Comparison of ENCODE assay signal across 27 cellular contexts in genomic region chr19:35314031-35314430, GRCh38. TPM values are rescaled to one million over a fixed set of nuclear protein-coding genes. Genes with fewer than 3 reads are reported as not detected.
A peak's percentile ranks its signal among the peaks of the same experiment; 100 is the strongest.
DNase-seq lines count a peak whose midpoint lies in the region; ATAC-seq, FAIRE-seq and TF ChIP-seq lines count a peak whose summit lies in the region.
"Had no signal": no experiment of that assay in that cellular context is flagged by ENCODE, and none has a peak within 500 bp of the region (broad histone marks: within the 10 kb centered on the region; RNA-seq: fewer than 3 reads in every experiment).

No MANE protein-coding gene starts in this region.

- H3K27me3 ChIP-seq in BLaER1 = no peaks in the 10 kb centered on the region
- no peaks in the 10 kb centered on the region; the same call in 1 of the 2 replicates for H3K27me3 ChIP-seq in IMR-90 (ENCODE audit: control insufficient read depth, insufficient read depth, low read length)
- H3K27me3 ChIP-seq in K562 (ENCODE audit: control insufficient read depth in 2 of 2, insufficient read depth in 2 of 2, low read length in 2 of 2) = no peaks in the 10 kb centered on the region
- H3K27me3 ChIP-seq in MG63 = no peaks in the 10 kb centered on the region
- H3K27me3 ChIP-seq in endodermal cell (ENCODE audit: control insufficient read depth, insufficient read depth, low read length, poor library complexity, severe bottlenecking) = no peaks in the 10 kb centered on the region

- H4K5ac ChIP-seq in IMR-90 (ENCODE audit: low read depth, low read length) = no peak overlapping the region

- in situ Hi-C loops in IMR-90 (cut with MboI; ENCODE audit: low sequenced_read_pairs) (no loop called here), K562 (cut with MboI) (no loop called here)

- H3K36me3 ChIP-seq in BLaER1 (no peaks in the 10 kb centered on the region), IMR-90 (ENCODE audit: control insufficient read depth, insufficient read depth, low read length) (no peaks in the 10 kb centered on the region), K562 (ENCODE audit: control insufficient read depth, insufficient read depth, low read length) (no peaks in the 10 kb centered on the region; the same call in 2 of the 3 replicates), MG63 (no peaks in the 10 kb centered on the region), endodermal cell (ENCODE audit: control insufficient read depth, insufficient read depth, low read length) (no peaks in the 10 kb centered on the region)

- no peaks in the 10 kb centered on the region for H3K27me3 Mint-ChIP-seq in stimulated activated memory B cell treated with anti-CD40 and anti-IgM and Interleukin-4, amounts not matched to agents 10 μg/mL and 1 μg/mL and 100 μg/mL, for 72 hours
- H3K27me3 Mint-ChIP-seq in endodermal cell (ENCODE audit: insufficient read depth) (no peaks in the 10 kb centered on the region), immature natural killer cell (ENCODE audit: low read depth in 3 of 3) (peaks cover under 1 to 6% (median 3%) of the 10 kb centered on the region in 3 donors)

- TF ChIP-seq CTCF in IMR-90 (conservative IDR thresholded peaks at IDR 0.05; ENCODE audit: low read depth, low read length) = no peak
- TF ChIP-seq CTCF in K562 (IDR thresholded peaks at IDR 0.05 in 2 of 3, conservative IDR thresholded peaks at IDR 0.05 in 1 of 3; ENCODE audit: insufficient read depth in 2 of 3, low read depth in 1 of 3, low read length in 3 of 3) = no peak
- TF ChIP-seq CTCF in endodermal cell (conservative IDR thresholded peaks at IDR 0.05) = no peak

- TF ChIP-seq EP300 in K562 (IDR thresholded peaks at IDR 0.05; ENCODE audit: low read length) = no peak

- 0 out of 2 replicates have a peak, but pooled peaks cover 4% of the 10 kb centered on the region for H3K9me1 ChIP-seq in IMR-90 (ENCODE audit: insufficient read depth, low read length)
- no peaks in the 10 kb centered on the region for H3K9me1 ChIP-seq in K562 (ENCODE audit: control insufficient read depth, insufficient read depth, low read length)

- TF ChIP-seq POLR2A in IMR-90 (IDR thresholded peaks at IDR 0.05; ENCODE audit: low read depth, low read length) (no peak), K562 (conservative IDR thresholded peaks at IDR 0.05) (no peak)

- H3K4me3 ChIP-seq in BLaER1 (no peak overlapping the region), IMR-90 (ENCODE audit: insufficient read depth, low read depth, low read length) (no peak overlapping the region), K562 (no peak overlapping the region), MG63 (no peak overlapping the region), endodermal cell (ENCODE audit: low read length) (no peak overlapping the region)

- H3K4me2 ChIP-seq in BLaER1 = peak overlapping the region; percentile 95
- no peak overlapping the region for H3K4me2 ChIP-seq in IMR-90 (ENCODE audit: low read depth, low read length)
- H3K4me2 ChIP-seq in K562 (ENCODE audit: insufficient read depth, low read length) = no peak overlapping the region

- peaks cover 69% of the 10 kb centered on the region for H3K4me1 Mint-ChIP-seq in stimulated activated memory B cell treated with anti-CD40 and anti-IgM and Interleukin-4, amounts not matched to agents 10 μg/mL and 1 μg/mL and 100 μg/mL, for 72 hours
- H3K4me1 Mint-ChIP-seq in endodermal cell = peaks cover 5% of the 10 kb centered on the region
- peaks cover 0 to 4% of the 10 kb centered on the region in 2 donors for H3K4me1 Mint-ChIP-seq in immature natural killer cell

- no peaks in the 10 kb centered on the region for H3K36me3 Mint-ChIP-seq in stimulated activated memory B cell treated with anti-CD40 and anti-IgM and Interleukin-4, amounts not matched to agents 10 μg/mL and 1 μg/mL and 100 μg/mL, for 72 hours
- H3K36me3 Mint-ChIP-seq in endodermal cell (ENCODE audit: low read depth) (no peaks in the 10 kb centered on the region), immature natural killer cell (no peaks in the 10 kb centered on the region)
- H3K36me3 Mint-ChIP-seq: CD8-positive, alpha-beta memory T cell had no signal

- 74% methylated on average over 5 of the region's 8 CpGs; no CpG with 5 or more reads in 1 of the 2 experiments for WGBS in IMR-90 (ENCODE audit: extremely low coverage in 2 of 2, insufficient read length in 1 of 2), 2 experiments
- 77% methylated on average over 8 of the region's 8 CpGs for WGBS in K562 (ENCODE audit: insufficient coverage, low coverage, missing lambda C conversion rate)
- WGBS in endodermal cell (ENCODE audit: insufficient coverage in 1 of 2, insufficient read length in 1 of 2), 2 experiments = 88 to 89% methylated on average over 6 to 8 of the region's 8 CpGs

- TF ChIP-seq RAD21 in IMR-90 (IDR thresholded peaks at IDR 0.05; ENCODE audit: low read length) (no peak), K562 (CRISPR knock-in tag; conservative IDR thresholded peaks at IDR 0.05 in 1 of 2, IDR thresholded peaks at IDR 0.05 in 1 of 2) (no peak)

- peak overlapping the region; percentile 97 for H3K27ac ChIP-seq in BLaER1
- H3K27ac ChIP-seq in IMR-90 (ENCODE audit: insufficient read depth, low read length) = no peak overlapping the region
- H3K27ac ChIP-seq in K562 (ENCODE audit: extremely low read depth, low read depth, low read length) = no peak overlapping the region
- H3K27ac ChIP-seq in endodermal cell (ENCODE audit: low read depth, low read length) = no peak overlapping the region

- no peak overlapping the region for H2BK5ac ChIP-seq in IMR-90 (ENCODE audit: low read depth, low read length, poor library complexity, severe bottlenecking)

- CTCF ChIA-PET in IMR-90 (lab: Yijun Ruan, JAX) (no interaction called here), K562 (lab: Yijun Ruan, JAX; ENCODE audit: low intra/inter-chr PET ratio) (no interaction called here)

- H3K9me3 ChIP-seq in BLaER1 (no peaks in the 10 kb centered on the region), IMR-90 (ENCODE audit: control insufficient read depth, insufficient read depth, low read length) (no peaks in the 10 kb centered on the region), K562 (replicated peaks; ENCODE audit: control insufficient read depth, insufficient read depth, low read depth, low read length) (no peaks in the 10 kb centered on the region), MG63 (no peaks in the 10 kb centered on the region), endodermal cell (ENCODE audit: control insufficient read depth, low read length) (no peaks in the 10 kb centered on the region)

- dilution Hi-C loops in IMR-90 (cut with HindIII; ENCODE audit: low sequenced_read_pairs, unreplicated experiment) = no loop called here

- peaks cover 10% of the 10 kb centered on the region; the same call in 2 of the 3 replicates for H3K79me2 ChIP-seq in K562 (ENCODE audit: control insufficient read depth, insufficient read depth, low read length)

- POLR2A ChIA-PET in IMR-90 (lab: Charles Lee; ENCODE audit: unreplicated experiment) (no interaction called here), K562 (lab: Yijun Ruan, JAX) (interaction anchor here (0.6 kb wide), 1 partner anchor 188 kb away, joined by 3 read pairs; no protein-coding TSS in a partner anchor)

- peak overlapping the region; percentile 68; the same call in 1 of the 2 replicates for H3K9ac ChIP-seq in BLaER1
- no peak overlapping the region for H3K9ac ChIP-seq in IMR-90 (ENCODE audit: low read depth, low read length)
- peak overlapping the region in 1 of 2 experiments; percentile 73; a peak in 2 of 4 replicates for H3K9ac ChIP-seq in K562 (ENCODE audit: insufficient read depth in 1 of 2, low read depth in 2 of 2, low read length in 2 of 2)
- H3K9ac ChIP-seq in endodermal cell (ENCODE audit: extremely low read depth, low read length, poor library complexity, severe bottlenecking) = no peak overlapping the region

- ATAC-seq in IMR-90 (ENCODE audit: low read depth) (no peak), K562 (no peak)
- ATAC-seq in stimulated activated memory B cell treated with anti-CD40 and anti-IgM and Interleukin-4, amounts not matched to agents 10 μg/mL and 1 μg/mL and 100 μg/mL, for 72 hours = no peak

- H2AK5ac ChIP-seq in IMR-90 (ENCODE audit: low read depth, low read length) = no peak overlapping the region

- H3K4me3 Mint-ChIP-seq in stimulated activated memory B cell treated with anti-CD40 and anti-IgM and Interleukin-4, amounts not matched to agents 10 μg/mL and 1 μg/mL and 100 μg/mL, for 72 hours = no peak overlapping the region
- H3K4me3 Mint-ChIP-seq in endodermal cell = no peak overlapping the region
- H3K4me3 Mint-ChIP-seq in immature natural killer cell = no peak overlapping the region
- H3K4me3 Mint-ChIP-seq: CD14-positive monocyte; CD8-positive, alpha-beta memory T cell had no signal

- peaks cover 100% of the 10 kb centered on the region for H3K4me1 ChIP-seq in BLaER1
- peaks cover 5% of the 10 kb centered on the region for H3K4me1 ChIP-seq in IMR-90 (ENCODE audit: control insufficient read depth, insufficient read depth, low read length)
- H3K4me1 ChIP-seq in K562 (replicated peaks in 1 of 2; ENCODE audit: control insufficient read depth in 2 of 2, insufficient read depth in 2 of 2, low read length in 2 of 2) = peaks cover 47 to 73% of the 10 kb centered on the region in 2 experiments
- H3K4me1 ChIP-seq in endodermal cell (ENCODE audit: control insufficient read depth, insufficient read depth, low read length) = no peaks in the 10 kb centered on the region

- no peak overlapping the region for H3K14ac ChIP-seq in IMR-90 (replicated peaks; ENCODE audit: low read depth, low read length)

- no peaks in the 10 kb centered on the region for H3K79me1 ChIP-seq in IMR-90 (ENCODE audit: low read depth in 1 of 2, low read length in 2 of 2)

- H2AFZ ChIP-seq in IMR-90 (replicated peaks; ENCODE audit: low read length, poor library complexity) (no peak overlapping the region), K562 (ENCODE audit: low read depth, low read length) (no peak overlapping the region)

- H3K4ac ChIP-seq in IMR-90 (ENCODE audit: low read depth, low read length) = no peak overlapping the region

- H3K9me3 Mint-ChIP-seq in stimulated activated memory B cell treated with anti-CD40 and anti-IgM and Interleukin-4, amounts not matched to agents 10 μg/mL and 1 μg/mL and 100 μg/mL, for 72 hours = no peaks in the 10 kb centered on the region
- H3K9me3 Mint-ChIP-seq in endodermal cell (no peaks in the 10 kb centered on the region), immature natural killer cell (no peaks in the 10 kb centered on the region)
- H3K9me3 Mint-ChIP-seq: CD14-positive monocyte; CD8-positive, alpha-beta memory T cell had no signal

- H3K18ac ChIP-seq in IMR-90 (ENCODE audit: low read depth, low read length) = no peak overlapping the region

- BruUV-seq in IMR-90 (replicated peaks; lab: Mats Ljungman, UMichigan) (no TSS peak), K562 (replicated peaks; lab: Mats Ljungman, UMichigan) (no TSS peak)

- H2AK9ac ChIP-seq in IMR-90 (replicated peaks; ENCODE audit: low read depth, low read length, poor library complexity) = no peak overlapping the region

- H2BK15ac ChIP-seq in IMR-90 (ENCODE audit: low read depth, low read length) = no peak overlapping the region

- DNase-seq in IMR-90 = no peak
- no peak for DNase-seq in K562 (ENCODE audit: extremely low read depth in 1 of 4, low spot score in 3 of 4)
- DNase-seq in MG63 = no peak
- no peak for DNase-seq in endodermal cell
- no peak for DNase-seq in immature natural killer cell
- no peak for DNase-seq in anterior cingulate cortex (lab: John Stamatoyannopoulos, UW)
- DNase-seq: AML-193; CD8-positive, alpha-beta memory T cell; DMS153; DND-41; HCEC 1CT; KG1; NCI-H1092; NCI-H1417 treated with DMSO at 0.1 percent for 48 hours; NCI-H1694 treated with DMSO at 0.1 percent for 48 hours; NCI-H2081; NCI-H2227 treated with DMSO at 0.1 percent for 48 hours; NCI-H510A; OCI-M1 had no signal

- intact Hi-C loops in IMR-90 (cut with micrococcal nuclease) = no loop called here
- intact Hi-C loops in K562 (cut with micrococcal nuclease) = no loop called here

- no peak overlapping the region for H3K56ac ChIP-seq in IMR-90 (ENCODE audit: extremely low read depth, insufficient read depth, low read length)

- H4K20me1 ChIP-seq in BLaER1 = no peaks in the 10 kb centered on the region
- no peaks in the 10 kb centered on the region for H4K20me1 ChIP-seq in IMR-90 (ENCODE audit: insufficient read depth, low read length)
- no peaks in the 10 kb centered on the region for H4K20me1 ChIP-seq in K562 (replicated peaks; ENCODE audit: control insufficient read depth, insufficient read depth, low read length)

- no peak overlapping the region for H3K23ac ChIP-seq in IMR-90 (ENCODE audit: low read depth, low read length)

- H3K27ac Mint-ChIP-seq in stimulated activated memory B cell treated with anti-CD40 and anti-IgM and Interleukin-4, amounts not matched to agents 10 μg/mL and 1 μg/mL and 100 μg/mL, for 72 hours = peak overlapping the region; percentile 65
- no peak overlapping the region for H3K27ac Mint-ChIP-seq in endodermal cell
- H3K27ac Mint-ChIP-seq in immature natural killer cell = no peak overlapping the region
- H3K27ac Mint-ChIP-seq: CD8-positive, alpha-beta memory T cell had no signal

- no peak overlapping the region for H4K91ac ChIP-seq in IMR-90 (ENCODE audit: insufficient read depth, low read depth, low read length)

- H4K8ac ChIP-seq in IMR-90 (ENCODE audit: low read depth in 2 of 2, low read length in 2 of 2) = no peak overlapping the region

- no peak for FAIRE-seq in K562 (lab: Jason Lieb, UNC)
- FAIRE-seq: A204.1, GM19239, H1, RCC 7860 had no signal

- H2BK120ac ChIP-seq in IMR-90 (ENCODE audit: low read depth, low read length) = no peak overlapping the region

- H2BK20ac ChIP-seq in IMR-90 (ENCODE audit: low read depth, low read length) = no peak overlapping the region

RNA-seq across cellular contexts. Expression of gene CD22, which starts 15.0 kb away (rescaled TPM):
- 0.18 TPM in 1 of 2 replicates, not detected in the other for total RNA-seq in IMR-90 (2012; rRNA removed)
- polyA plus RNA-seq in IMR-90 (2012; rRNA removed) = 0.22 TPM in 2 replicates
- 0.03 TPM in 1 of 2 replicates, not detected in the other for polyA plus RNA-seq in IMR-90 (2012; cell fraction: cytosol; rRNA removed)
- polyA plus RNA-seq in IMR-90 (2012; cell fraction: nucleus; rRNA removed; ENCODE audit: low replicate concordance) = 0.06 and 0.23 TPM in 2 replicates
- 29.7 and 39.0 TPM in 2 replicates for total RNA-seq in K562 (2011; cell fraction: chromatin; rRNA removed; ENCODE audit: low replicate concordance)
- total RNA-seq in K562 (2011; cell fraction: nucleolus; rRNA removed) = 22.1 and 24.3 TPM in 2 replicates
- 23.2 and 26.7 TPM in 2 replicates for total RNA-seq in K562 (2011; cell fraction: nucleoplasm; rRNA removed)
- total RNA-seq in K562 (2014; rRNA removed) = 5.0 and 5.3 TPM in 2 replicates
- 2.3 and 2.4 TPM in 2 replicates for total RNA-seq in K562 (2014; rRNA removed; fragmentation: Illumina TruSeq; extraction: Trizol)
- 1.7 and 2.1 TPM in 2 replicates for total RNA-seq in K562 (2015; rRNA removed; fragmentation: Illumina TruSeq; extraction: Trizol)
- 3.5 and 5.9 TPM in 2 replicates for total RNA-seq in K562 (2021)
- 2.4 and 4.2 TPM in 2 replicates for polyA plus RNA-seq in K562 (2011; rRNA removed)
- polyA plus RNA-seq in K562 (2011; cell fraction: cytosol; rRNA removed) = 2.3 and 3.4 TPM in 2 replicates
- 5.1 and 17.6 TPM in 2 replicates for polyA plus RNA-seq in K562 (2011; cell fraction: nucleus; rRNA removed)
- 3.0 and 4.6 TPM in 2 replicates for polyA plus RNA-seq in K562 (2012)
- 3.7 and 4.1 TPM in 2 replicates for polyA plus RNA-seq in K562 (2014; fragmentation: Illumina TruSeq; extraction: Trizol)
- polyA plus RNA-seq in K562 (2014; fragmentation: Nextera tagmentation; extraction: Ambion mirVana) = under 1 TPM; 0.29 to 0.84 TPM
- polyA plus RNA-seq in K562 (2014; rRNA removed) = 4.1 and 6.2 TPM in 2 replicates
- 1.4 and 6.6 TPM in 2 replicates for polyA minus RNA-seq in K562 (2011; rRNA and poly(A)+ RNA removed)
- polyA minus RNA-seq in K562 (2011; cell fraction: cytosol; rRNA and poly(A)+ RNA removed) = 3.2 TPM in 1 of 2 replicates, not detected in the other
- polyA minus RNA-seq in K562 (2011; cell fraction: nucleus; rRNA and poly(A)+ RNA removed) = 1.6 and 3.8 TPM in 2 replicates
- total RNA-seq in MG63 (2014; rRNA removed; shearing (Covaris generic); ENCODE audit: low replicate concordance) = not detected in 2 replicates
- total RNA-seq in endodermal cell = not detected
- not detected for polyA plus RNA-seq in endodermal cell (2013, experiment 1 of 2)
- not detected for polyA plus RNA-seq in endodermal cell (2013, experiment 2 of 2)
- 1 to 10 TPM in 1 of 3 donors, under 1 TPM in 1, not detected in 1; 0.93 to 2.2 TPM for polyA plus RNA-seq in immature natural killer cell
- polyA plus RNA-seq: CD8-positive, alpha-beta memory T cell had no signal

RNA-seq across cellular contexts. Expression of gene MAG, which starts 22.1 kb away (rescaled TPM):
- total RNA-seq in IMR-90 (2012; rRNA removed) = not detected in 2 replicates
- polyA plus RNA-seq in IMR-90 (2012; rRNA removed) = not detected in 2 replicates
- not detected in 2 replicates for polyA plus RNA-seq in IMR-90 (2012; cell fraction: cytosol; rRNA removed)
- not detected in 2 replicates for polyA plus RNA-seq in IMR-90 (2012; cell fraction: nucleus; rRNA removed; ENCODE audit: low replicate concordance)
- 9.6 and 21.9 TPM in 2 replicates for total RNA-seq in K562 (2011; cell fraction: chromatin; rRNA removed; ENCODE audit: low replicate concordance)
- total RNA-seq in K562 (2011; cell fraction: nucleolus; rRNA removed) = 25.2 and 25.7 TPM in 2 replicates
- 12.0 and 17.2 TPM in 2 replicates for total RNA-seq in K562 (2011; cell fraction: nucleoplasm; rRNA removed)
- 6.3 and 9.0 TPM in 2 replicates for total RNA-seq in K562 (2014; rRNA removed)
- 0.67 and 1.1 TPM in 2 replicates for total RNA-seq in K562 (2014; rRNA removed; fragmentation: Illumina TruSeq; extraction: Trizol)
- total RNA-seq in K562 (2015; rRNA removed; fragmentation: Illumina TruSeq; extraction: Trizol) = 2.8 and 4.6 TPM in 2 replicates
- total RNA-seq in K562 (2021) = 6.4 and 7.7 TPM in 2 replicates
- 1.4 and 1.6 TPM in 2 replicates for polyA plus RNA-seq in K562 (2011; rRNA removed)
- 1.6 and 6.7 TPM in 2 replicates for polyA plus RNA-seq in K562 (2011; cell fraction: cytosol; rRNA removed)
- 1.9 and 8.2 TPM in 2 replicates for polyA plus RNA-seq in K562 (2011; cell fraction: nucleus; rRNA removed)
- polyA plus RNA-seq in K562 (2012) = 2.3 and 5.2 TPM in 2 replicates
- 0.61 and 3.3 TPM in 2 replicates for polyA plus RNA-seq in K562 (2014; fragmentation: Illumina TruSeq; extraction: Trizol)
- polyA plus RNA-seq in K562 (2014; fragmentation: Nextera tagmentation; extraction: Ambion mirVana) = under 1 TPM; 0.11 to 0.39 TPM
- polyA plus RNA-seq in K562 (2014; rRNA removed) = 2.9 and 10.0 TPM in 2 replicates
- polyA minus RNA-seq in K562 (2011; rRNA and poly(A)+ RNA removed) = 1.4 TPM in 1 of 2 replicates, not detected in the other
- polyA minus RNA-seq in K562 (2011; cell fraction: cytosol; rRNA and poly(A)+ RNA removed) = 3.0 and 8.6 TPM in 2 replicates
- polyA minus RNA-seq in K562 (2011; cell fraction: nucleus; rRNA and poly(A)+ RNA removed) = 3.8 and 6.6 TPM in 2 replicates
- not detected in 2 replicates for total RNA-seq in MG63 (2014; rRNA removed; shearing (Covaris generic); ENCODE audit: low replicate concordance)
- not detected for total RNA-seq in endodermal cell
- polyA plus RNA-seq in endodermal cell (2013, experiment 1 of 2) = not detected
- polyA plus RNA-seq in endodermal cell (2013, experiment 2 of 2) = not detected
- polyA plus RNA-seq in immature natural killer cell = not detected
- total RNA-seq: CD8-positive, alpha-beta memory T cell; HT1080 had no signal
- polyA plus RNA-seq: CD14-positive monocyte had no signal

RNA-seq across cellular contexts. Expression of gene HAMP, which starts 31.7 kb away (rescaled TPM):
- total RNA-seq in IMR-90 (2012; rRNA removed) (under 0.01 TPM in 2 replicates), K562 (2014; rRNA removed) (not detected in 2 replicates), K562 (2014; rRNA removed; fragmentation: Illumina TruSeq; extraction: Trizol) (0.29 TPM in 1 of 2 replicates, not detected in the other), K562 (2015; rRNA removed; fragmentation: Illumina TruSeq; extraction: Trizol) (0.57 TPM in 1 of 2 replicates, not detected in the other), K562 (2021) (0.29 TPM in 2 replicates), endodermal cell (1 to 10 TPM in 1 of 2 donors, under 1 TPM in 1; 0.35 to 1.3 TPM)
- polyA plus RNA-seq in IMR-90 (2012; rRNA removed) (not detected in 2 replicates), K562 (2011; rRNA removed) (0.26 and 0.39 TPM in 2 replicates), K562 (2014; fragmentation: Illumina TruSeq; extraction: Trizol) (0.64 and 1.1 TPM in 2 replicates), K562 (2014; fragmentation: Nextera tagmentation; extraction: Ambion mirVana) (1 to 10 TPM in 1 of 2 experiments, under 1 TPM in 1; 0.65 to 1.0 TPM), K562 (2014; rRNA removed) (0.05 and 0.76 TPM in 2 replicates), immature natural killer cell (1 to 10 TPM in 1 of 3 donors, not detected in 2; 1.1 TPM)
- not detected in 2 replicates for polyA plus RNA-seq in IMR-90 (2012; cell fraction: cytosol; rRNA removed)
- polyA plus RNA-seq in IMR-90 (2012; cell fraction: nucleus; rRNA removed; ENCODE audit: low replicate concordance) = 0.03 and 0.25 TPM in 2 replicates
- 0.25 and 1.3 TPM in 2 replicates for total RNA-seq in K562 (2011; cell fraction: chromatin; rRNA removed; ENCODE audit: low replicate concordance)
- 1.5 and 2.1 TPM in 2 replicates for total RNA-seq in K562 (2011; cell fraction: nucleolus; rRNA removed)
- 0.84 and 1.9 TPM in 2 replicates for total RNA-seq in K562 (2011; cell fraction: nucleoplasm; rRNA removed)
- polyA plus RNA-seq in K562 (2011; cell fraction: cytosol; rRNA removed) = 0.74 and 3.9 TPM in 2 replicates
- 0.24 and 0.74 TPM in 2 replicates for polyA plus RNA-seq in K562 (2011; cell fraction: nucleus; rRNA removed)
- 0.98 and 2.0 TPM in 2 replicates for polyA plus RNA-seq in K562 (2012)
- polyA minus RNA-seq in K562 (2011; rRNA and poly(A)+ RNA removed) = 0.11 TPM in 1 of 2 replicates, not detected in the other
- 1.6 TPM in 1 of 2 replicates, not detected in the other for polyA minus RNA-seq in K562 (2011; cell fraction: cytosol; rRNA and poly(A)+ RNA removed)
- polyA minus RNA-seq in K562 (2011; cell fraction: nucleus; rRNA and poly(A)+ RNA removed) = 0.11 and 0.67 TPM in 2 replicates
- total RNA-seq in MG63 (2014; rRNA removed; shearing (Covaris generic); ENCODE audit: low replicate concordance) = not detected in 2 replicates
- 0.25 TPM for polyA plus RNA-seq in endodermal cell (2013, experiment 1 of 2)
- polyA plus RNA-seq in endodermal cell (2013, experiment 2 of 2) = 0.25 TPM
- total RNA-seq: H1, HT1080 had no signal
- polyA plus RNA-seq: CD14-positive monocyte; CD8-positive, alpha-beta memory T cell had no signal

RNA-seq across cellular contexts. Expression of gene FFAR1, which starts 33.7 kb away (rescaled TPM):
- total RNA-seq in IMR-90 (2012; rRNA removed) (not detected in 2 replicates), K562 (2014; rRNA removed) (not detected in 2 replicates), K562 (2014; rRNA removed; fragmentation: Illumina TruSeq; extraction: Trizol) (not detected in 2 replicates), K562 (2015; rRNA removed; fragmentation: Illumina TruSeq; extraction: Trizol) (not detected in 2 replicates), K562 (2021) (not detected in 2 replicates), endodermal cell (not detected)
- polyA plus RNA-seq in IMR-90 (2012; rRNA removed) (not detected in 2 replicates), K562 (2011; rRNA removed) (not detected in 2 replicates), K562 (2014; fragmentation: Illumina TruSeq; extraction: Trizol) (not detected in 2 replicates), K562 (2014; fragmentation: Nextera tagmentation; extraction: Ambion mirVana) (not detected), K562 (2014; rRNA removed) (not detected in 2 replicates), immature natural killer cell (not detected)
- polyA plus RNA-seq in IMR-90 (2012; cell fraction: cytosol; rRNA removed) = not detected in 2 replicates
- not detected in 2 replicates for polyA plus RNA-seq in IMR-90 (2012; cell fraction: nucleus; rRNA removed; ENCODE audit: low replicate concordance)
- total RNA-seq in K562 (2011; cell fraction: chromatin; rRNA removed; ENCODE audit: low replicate concordance) = 0.28 TPM in 1 of 2 replicates, not detected in the other
- 0.13 and 0.17 TPM in 2 replicates for total RNA-seq in K562 (2011; cell fraction: nucleolus; rRNA removed)
- not detected in 2 replicates for total RNA-seq in K562 (2011; cell fraction: nucleoplasm; rRNA removed)
- not detected in 2 replicates for polyA plus RNA-seq in K562 (2011; cell fraction: cytosol; rRNA removed)
- 0.06 TPM in 1 of 2 replicates, not detected in the other for polyA plus RNA-seq in K562 (2011; cell fraction: nucleus; rRNA removed)
- not detected in 2 replicates for polyA plus RNA-seq in K562 (2012)
- not detected in 2 replicates for polyA minus RNA-seq in K562 (2011; rRNA and poly(A)+ RNA removed)
- not detected in 2 replicates for polyA minus RNA-seq in K562 (2011; cell fraction: cytosol; rRNA and poly(A)+ RNA removed)
- not detected in 2 replicates for polyA minus RNA-seq in K562 (2011; cell fraction: nucleus; rRNA and poly(A)+ RNA removed)
- total RNA-seq in MG63 (2014; rRNA removed; shearing (Covaris generic); ENCODE audit: low replicate concordance) = not detected in 2 replicates
- polyA plus RNA-seq in endodermal cell (2013, experiment 1 of 2) = not detected
- polyA plus RNA-seq in endodermal cell (2013, experiment 2 of 2) = not detected
- total RNA-seq: CD8-positive, alpha-beta memory T cell; H1 had no signal
- polyA plus RNA-seq: CD14-positive monocyte; CD8-positive, alpha-beta memory T cell; H1 had no signal

RNA-seq across cellular contexts. Expression of gene FFAR3, which starts 44.2 kb away (rescaled TPM):
- total RNA-seq in IMR-90 (2012; rRNA removed) = not detected in 2 replicates
- polyA plus RNA-seq in IMR-90 (2012; rRNA removed) = not detected in 2 replicates
- polyA plus RNA-seq in IMR-90 (2012; cell fraction: cytosol; rRNA removed) = not detected in 2 replicates
- not detected in 2 replicates for polyA plus RNA-seq in IMR-90 (2012; cell fraction: nucleus; rRNA removed; ENCODE audit: low replicate concordance)
- total RNA-seq in K562 (2011; cell fraction: chromatin; rRNA removed; ENCODE audit: low replicate concordance) = not detected in 2 replicates
- total RNA-seq in K562 (2011; cell fraction: nucleolus; rRNA removed) = not detected in 2 replicates
- not detected in 2 replicates for total RNA-seq in K562 (2011; cell fraction: nucleoplasm; rRNA removed)
- total RNA-seq in K562 (2014; rRNA removed) = not detected in 2 replicates
- not detected in 2 replicates for total RNA-seq in K562 (2014; rRNA removed; fragmentation: Illumina TruSeq; extraction: Trizol)
- not detected in 2 replicates for total RNA-seq in K562 (2015; rRNA removed; fragmentation: Illumina TruSeq; extraction: Trizol)
- not detected in 2 replicates for total RNA-seq in K562 (2021)
- not detected in 2 replicates for polyA plus RNA-seq in K562 (2011; rRNA removed)
- polyA plus RNA-seq in K562 (2011; cell fraction: cytosol; rRNA removed) = not detected in 2 replicates
- not detected in 2 replicates for polyA plus RNA-seq in K562 (2011; cell fraction: nucleus; rRNA removed)
- polyA plus RNA-seq in K562 (2012) = not detected in 2 replicates
- polyA plus RNA-seq in K562 (2014; fragmentation: Illumina TruSeq; extraction: Trizol) = not detected in 2 replicates
- not detected for polyA plus RNA-seq in K562 (2014; fragmentation: Nextera tagmentation; extraction: Ambion mirVana)
- not detected in 2 replicates for polyA plus RNA-seq in K562 (2014; rRNA removed)
- not detected in 2 replicates for polyA minus RNA-seq in K562 (2011; rRNA and poly(A)+ RNA removed)
- not detected in 2 replicates for polyA minus RNA-seq in K562 (2011; cell fraction: cytosol; rRNA and poly(A)+ RNA removed)
- not detected in 2 replicates for polyA minus RNA-seq in K562 (2011; cell fraction: nucleus; rRNA and poly(A)+ RNA removed)
- total RNA-seq in MG63 (2014; rRNA removed; shearing (Covaris generic); ENCODE audit: low replicate concordance) = not detected in 2 replicates
- not detected for total RNA-seq in endodermal cell
- not detected for polyA plus RNA-seq in endodermal cell (2013, experiment 1 of 2)
- polyA plus RNA-seq in endodermal cell (2013, experiment 2 of 2) = not detected
- not detected for polyA plus RNA-seq in immature natural killer cell
- total RNA-seq: CD8-positive, alpha-beta memory T cell; H1 had no signal
- polyA plus RNA-seq: CD8-positive, alpha-beta memory T cell; H1 had no signal
